ENCODE assay signal across 11 cellular contexts in the genomic region with DNA sequence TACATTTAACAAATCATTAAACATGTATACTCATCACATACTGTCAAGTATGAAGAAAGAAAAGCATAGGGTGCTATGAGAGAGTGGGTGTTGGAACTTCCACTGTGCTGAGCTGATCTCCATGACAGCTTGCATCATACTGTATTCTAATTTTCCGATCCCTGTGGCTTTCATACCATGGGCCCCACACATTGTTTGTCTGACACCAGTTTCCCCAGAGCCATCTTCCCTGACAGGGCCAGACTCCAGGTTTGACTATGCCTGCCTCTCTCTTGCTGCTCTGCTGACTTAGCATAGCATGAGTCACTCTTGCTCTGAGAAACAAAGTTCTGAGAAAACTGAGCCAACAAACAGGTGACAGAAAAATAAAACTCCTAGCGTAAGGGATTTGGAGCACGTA. TPM values are rescaled to one million over a fixed set of nuclear protein-coding genes. Genes with fewer than 3 reads are reported as not detected.
DNase-seq lines count a peak whose midpoint lies in the region; ATAC-seq and TF ChIP-seq lines count a peak whose summit lies in the region.
"Had no signal": no experiment of that assay in that cellular context is flagged by ENCODE, and none has a peak within 500 bp of the region (broad histone marks: within the 10 kb centered on the region; RNA-seq: fewer than 3 reads in every experiment).

No MANE protein-coding gene starts in this region.

- no peaks in the 10 kb centered on the region for H3K36me3 Mint-ChIP-seq in Calu3 (ENCODE audit: insufficient read depth, unreplicated experiment)
- peaks cover 0 to 7% (median 1%) of the 10 kb centered on the region in 3 donors for H3K36me3 Mint-ChIP-seq in naive thymus-derived CD8-positive, alpha-beta T cell

- CTCF ChIA-PET in Calu3 (lab: Charles Lee) = no interaction called here

- H3K27ac Mint-ChIP-seq in Calu3 (ENCODE audit: unreplicated experiment) = no peak overlapping the region
- H3K27ac Mint-ChIP-seq in naive thymus-derived CD8-positive, alpha-beta T cell = no peak overlapping the region

- peak; percentile 69 to 81 for DNase-seq in activated CD4-positive, alpha-beta T cell treated with anti-CD3 and anti-CD28 coated beads, Interleukin-2, amount 50 U/mL, for 48 hours
- peak; percentile 64 to 78 for DNase-seq in stimulated activated CD4-positive, alpha-beta T cell treated with anti-CD3 and anti-CD28 coated beads, Interleukin-15, amount 100 ng/mL, for 48 hours (ENCODE audit: low read depth in 2 of 2)
- DNase-seq in Calu3 (no peak), DMS79 (lab: John Stamatoyannopoulos, UW) (no peak), DMS53 treated with DMSO at 0.1 percent for 48 hours (lab: John Stamatoyannopoulos, UW; ENCODE audit: unreplicated experiment) (no peak)
- DNase-seq in naive thymus-derived CD8-positive, alpha-beta T cell = no peak
- DNase-seq: hippocampal formation had no signal

- no peak for TF ChIP-seq CTCF in Calu3 (IDR thresholded peaks at IDR 0.05; ENCODE audit: unreplicated experiment)

- peaks cover 3% of the 10 kb centered on the region for H3K4me1 Mint-ChIP-seq in Calu3 (ENCODE audit: low read depth, unreplicated experiment)
- no peaks in the 10 kb centered on the region for H3K4me1 Mint-ChIP-seq in naive thymus-derived CD8-positive, alpha-beta T cell

- ATAC-seq in GM18909 (IDR thresholded peaks at IDR 0.05; ENCODE audit: poor library complexity, unreplicated experiment) = peak; percentile 81
- ATAC-seq in HG02763 (IDR thresholded peaks at IDR 0.05; ENCODE audit: unreplicated experiment) = peak; percentile 86
- ATAC-seq in naive thymus-derived CD8-positive, alpha-beta T cell = no peak
- ATAC-seq: sciatic nerve had no signal

- POLR2A ChIA-PET in naive thymus-derived CD8-positive, alpha-beta T cell (lab: Charles Lee) = no interaction called here

- peaks cover 7% of the 10 kb centered on the region for H3K9me3 Mint-ChIP-seq in Calu3 (ENCODE audit: low read depth, unreplicated experiment)
- peaks cover 0 to 10% (median 3%) of the 10 kb centered on the region in 9 donors for H3K9me3 Mint-ChIP-seq in naive thymus-derived CD8-positive, alpha-beta T cell

- H3K4me3 Mint-ChIP-seq in Calu3 (ENCODE audit: low read depth, unreplicated experiment) = no peak overlapping the region
- H3K4me3 Mint-ChIP-seq in naive thymus-derived CD8-positive, alpha-beta T cell = no peak overlapping the region

- intact Hi-C loops in Calu3 (cut with micrococcal nuclease; ENCODE audit: unreplicated experiment) = no loop called here

- no peaks in the 10 kb centered on the region for H3K27me3 Mint-ChIP-seq in Calu3 (ENCODE audit: unreplicated experiment)
- peaks cover 3 to 20% (median 7%) of the 10 kb centered on the region in 5 donors for H3K27me3 Mint-ChIP-seq in naive thymus-derived CD8-positive, alpha-beta T cell

- BruUV-seq in Calu3 (replicated peaks; lab: Mats Ljungman, UMichigan) = no TSS peak

RNA-seq across cellular contexts. Expression of gene CASR, which starts 37.0 kb away (rescaled TPM):
- 2.3 and 5.1 TPM in 2 replicates for total RNA-seq in Calu3 (2022)
- total RNA-seq in naive thymus-derived CD8-positive, alpha-beta T cell = not detected
- not detected for polyA plus RNA-seq in naive thymus-derived CD8-positive, alpha-beta T cell
- total RNA-seq: HT1080, sciatic nerve had no signal

Comparison
In these comparisons a context has a peak if more than half of its experiments do, and no peak if none do; other contexts are left out.
1. ATAC-seq: peak in GM18909 (single experiment) and HG02763 (single experiment); none in naive thymus-derived CD8-positive, alpha-beta T cell (0 of 2).
2. DNase-seq: peak in activated CD4-positive, alpha-beta T cell treated with anti-CD3 and anti-CD28 coated beads, Interleukin-2, amount 50 U/mL, for 48 hours (2 of 2) and stimulated activated CD4-positive, alpha-beta T cell treated with anti-CD3 and anti-CD28 coated beads, Interleukin-15, amount 100 ng/mL, for 48 hours (2 of 2); none in Calu3 (single experiment), DMS79 (single experiment), DMS53 treated with DMSO at 0.1 percent for 48 hours (single experiment) and naive thymus-derived CD8-positive, alpha-beta T cell (0 of 10).